Comparison of ENCODE assay signal across 27 cellular contexts in genomic region chr3:71876706-71877105, GRCh38.
"Had no signal": no experiment of that assay in that cellular context is flagged by ENCODE, and none has a peak within 500 bp of the region (broad histone marks: within the 10 kb centered on the region; RNA-seq: fewer than 3 reads in every experiment).

No MANE protein-coding gene starts in this region.

- H3K9me3 ChIP-seq: ascending aorta, MG63, Peyer's patch, SJCRH30, SK-N-SH had no signal

- H3K27ac Mint-ChIP-seq: activated CD4-positive, alpha-beta T cell treated with anti-CD3 and anti-CD28 coated beads for 36 hours; activated CD8-positive, alpha-beta T cell treated with anti-CD3 and anti-CD28 coated beads for 36 hours; activated naive CD4-positive, alpha-beta T cell treated with anti-CD3 and anti-CD28 coated beads, Interleukin-2, amount 50 U/mL, for 72 hours; activated naive CD8-positive, alpha-beta T cell treated with anti-CD3 and anti-CD28 coated beads, Interleukin-2, amount 50 U/mL, for 24 hours; activated T-cell treated with anti-CD3 and anti-CD28 coated beads, Interleukin-2, amount 50 U/mL, for 24 hours; activated T-helper 1 cell treated with anti-CD3 and anti-CD28 coated beads, Interleukin-12 subunit alpha, Interleukin-12 subunit beta, Interleukin-2, Interleukin-4 antibody, amounts not matched to agents 30 ng/mL and 10 ng/mL and 1 ng/mL, durations not matched to agents 14 hours and 24 hours and 36 hours had no signal

- H3K4me3 Mint-ChIP-seq: activated CD4-positive, alpha-beta T cell treated with anti-CD3 and anti-CD28 coated beads for 36 hours; activated CD8-positive, alpha-beta T cell treated with anti-CD3 and anti-CD28 coated beads for 36 hours; activated naive CD8-positive, alpha-beta T cell treated with anti-CD3 and anti-CD28 coated beads, Interleukin-2, amount 50 U/mL, for 24 hours; activated T-cell treated with anti-CD3 and anti-CD28 coated beads, Interleukin-2, amount 50 U/mL, for 24 hours; activated T-helper 1 cell treated with anti-CD3 and anti-CD28 coated beads, Interleukin-12 subunit alpha, Interleukin-12 subunit beta, Interleukin-2, Interleukin-4 antibody, amounts not matched to agents 30 ng/mL and 10 ng/mL and 1 ng/mL, durations not matched to agents 14 hours and 24 hours and 36 hours had no signal

- H3K36me3 ChIP-seq: ascending aorta, brain microvascular endothelial cell, cardiac muscle cell, MG63, Peyer's patch, SJCRH30 had no signal

- H3K4me1 ChIP-seq: ascending aorta, Peyer's patch, SJCRH30 had no signal

- H3K9ac ChIP-seq: SK-N-SH had no signal

- ATAC-seq: activated CD4-positive, alpha-beta T cell treated with anti-CD3 and anti-CD28 coated beads for 36 hours; activated CD8-positive, alpha-beta T cell treated with anti-CD3 and anti-CD28 coated beads for 36 hours; activated naive CD4-positive, alpha-beta T cell treated with anti-CD3 and anti-CD28 coated beads, Interleukin-2, amount 50 U/mL, for 72 hours; activated naive CD8-positive, alpha-beta T cell treated with anti-CD3 and anti-CD28 coated beads, Interleukin-2, amount 50 U/mL, for 24 hours had no signal

- H3K27ac ChIP-seq: ascending aorta, brain microvascular endothelial cell, cardiac muscle cell, Peyer's patch, RWPE1, SJCRH30, VCaP had no signal

- DNase-seq: activated CD4-positive, alpha-beta T cell treated with anti-CD3 and anti-CD28 coated beads for 36 hours; activated CD4-positive, alpha-beta T cell treated with anti-CD3 and anti-CD28 coated beads, Interleukin-2, amount 50 U/mL, for 1 hour; activated CD8-positive, alpha-beta T cell treated with anti-CD3 and anti-CD28 coated beads for 36 hours; activated effector memory CD4-positive, alpha-beta T cell treated with anti-CD3 and anti-CD28 coated beads, Interleukin-2, amount 50 U/mL, for 16 hours; activated naive CD4-positive, alpha-beta T cell treated with Interleukin-2 at 50 U/mL for 16 hours; activated naive CD8-positive, alpha-beta T cell treated with anti-CD3 and anti-CD28 coated beads, Interleukin-2, amount 50 U/mL, for 24 hours; activated T-cell treated with anti-CD3 and anti-CD28 coated beads, Interleukin-2, amount 50 U/mL, for 24 hours; amniotic stem cell; brain microvascular endothelial cell; MG63; NCI-H1105; NCI-H1436; NCI-H1694 treated with DMSO at 0.1 percent for 48 hours; NCI-H2029 treated with DMSO at 0.1 percent for 48 hours; NCI-H345; NCI-H510A; Peyer's patch; Right ventricle myocardium superior; SJCRH30; SK-N-SH; T-helper 1 cell had no signal

- H3K36me3 Mint-ChIP-seq: activated naive CD4-positive, alpha-beta T cell treated with anti-CD3 and anti-CD28 coated beads, Interleukin-2, amount 50 U/mL, for 72 hours had no signal

- H3K27me3 ChIP-seq: ascending aorta, brain microvascular endothelial cell, MG63, Peyer's patch, SJCRH30 had no signal

- H3K4me2 ChIP-seq: SK-N-SH had no signal

- H3K9me3 Mint-ChIP-seq: activated CD8-positive, alpha-beta T cell treated with anti-CD3 and anti-CD28 coated beads for 36 hours; activated naive CD4-positive, alpha-beta T cell treated with anti-CD3 and anti-CD28 coated beads, Interleukin-2, amount 50 U/mL, for 72 hours; activated naive CD8-positive, alpha-beta T cell treated with anti-CD3 and anti-CD28 coated beads, Interleukin-2, amount 50 U/mL, for 24 hours; activated T-cell treated with anti-CD3 and anti-CD28 coated beads, Interleukin-2, amount 50 U/mL, for 24 hours; activated T-helper 1 cell treated with anti-CD3 and anti-CD28 coated beads, Interleukin-12 subunit alpha, Interleukin-12 subunit beta, Interleukin-2, Interleukin-4 antibody, amounts not matched to agents 30 ng/mL and 10 ng/mL and 1 ng/mL, durations not matched to agents 14 hours and 24 hours and 36 hours had no signal

- H3K4me3 ChIP-seq: ascending aorta, cardiac muscle cell, MG63, Peyer's patch, SJCRH30 had no signal
